In genomic region chr7:155003215-155003999, GRCh38 we compare ENCODE assay signal across 8 cellular contexts. TPM values are rescaled to one million over a fixed set of nuclear protein-coding genes. Genes with fewer than 3 reads are reported as not detected.
A peak's percentile ranks its signal among the peaks of the same experiment; 100 is the strongest.
DNase-seq lines count a peak whose midpoint lies in the region; ATAC-seq and TF ChIP-seq lines count a peak whose summit lies in the region.

No MANE protein-coding gene starts in this region.

- H3K27me3 Mint-ChIP-seq in activated CD4-positive, alpha-beta memory T cell treated with anti-CD3 and anti-CD28 coated beads for 36 hours: no peaks in the 10 kb centered on the region

- no peaks in the 10 kb centered on the region for H3K9me3 ChIP-seq in lower lobe of right lung

- H3K4me3 ChIP-seq in dorsolateral prefrontal cortex (peak overlapping the region; percentile 55 to 100 (median 96)), lower lobe of right lung (peak overlapping the region; percentile 98)

- H3K9me3 Mint-ChIP-seq in activated CD4-positive, alpha-beta memory T cell treated with anti-CD3 and anti-CD28 coated beads for 36 hours: no peaks in the 10 kb centered on the region

- peaks cover 10% of the 10 kb centered on the region for H3K36me3 ChIP-seq in lower lobe of right lung

- H3K36me3 Mint-ChIP-seq in activated CD4-positive, alpha-beta memory T cell treated with anti-CD3 and anti-CD28 coated beads for 36 hours: peaks cover 14% of the 10 kb centered on the region

- peaks cover 12% of the 10 kb centered on the region for H3K4me1 Mint-ChIP-seq in activated CD4-positive, alpha-beta memory T cell treated with anti-CD3 and anti-CD28 coated beads for 36 hours (ENCODE audit: low read depth)

- TF ChIP-seq CTCF in dorsolateral prefrontal cortex (IDR thresholded peaks at IDR 0.05 in 54 of 56, conservative IDR thresholded peaks at IDR 0.05 in 2 of 56; ENCODE audit: low read depth in 1 of 56, partially characterized antibody in 56 of 56): peak in 24 of 56 donors; percentile 5 to 46 (median 18)
- no peak for TF ChIP-seq CTCF in lower lobe of right lung (IDR thresholded peaks at IDR 0.05)

- CTCF ChIA-PET in activated CD4-positive, alpha-beta memory T cell treated with anti-CD3 and anti-CD28 coated beads for 36 hours (lab: Charles Lee): interaction anchor here (1.1 to 1.6 kb wide), 2 partner anchors 76 to 342 kb away, joined by 5 to 10 read pairs; no protein-coding TSS in a partner anchor

- H3K27ac ChIP-seq in dorsolateral prefrontal cortex (peak overlapping the region; percentile 68 to 99 (median 94)), lower lobe of right lung (peak overlapping the region; percentile 87)

- DNase-seq in Ammon's horn (ENCODE audit: low spot score): peak; percentile 82
- DNase-seq in NCI-H510A (lab: John Stamatoyannopoulos, UW): peak; percentile 56
- peak; percentile 89 for DNase-seq in activated CD4-positive, alpha-beta memory T cell treated with anti-CD3 and anti-CD28 coated beads for 36 hours
- DNase-seq in dorsolateral prefrontal cortex: peak; percentile 42 to 92 (median 66)
- DNase-seq in lower lobe of right lung: peak; percentile 84
- peak; percentile 76 to 83 for DNase-seq in stimulated activated CD4-positive, alpha-beta T cell treated with anti-CD3 and anti-CD28 coated beads, Interleukin-4, amount 100 ng/mL, for 48 hours (ENCODE audit: low read depth in 2 of 2)

- no peaks in the 10 kb centered on the region for H3K27me3 ChIP-seq in dorsolateral prefrontal cortex
- H3K27me3 ChIP-seq in lower lobe of right lung (ENCODE audit: low read depth): no peaks in the 10 kb centered on the region

- intact Hi-C loops in activated CD4-positive, alpha-beta memory T cell treated with anti-CD3 and anti-CD28 coated beads for 36 hours (cut with micrococcal nuclease): loop anchor here (5.0 to 10.0 kb wide), 3 partner anchors 339 to 1891 kb away; partner anchors contain the start of genes LMBR1 and RNF32
- intact Hi-C loops in dorsolateral prefrontal cortex (cut with DNase I) (loop anchor here (5.0 to 10.0 kb wide), 3 partner anchors 169 to 641 kb away; partner anchors contain the start of genes INSIG1 (in 2 of the 2) and RBM33 (in 1 of the 2)), lower lobe of right lung (cut with DNase I) (no loop called here)

- peaks cover 20% of the 10 kb centered on the region for H3K4me1 ChIP-seq in lower lobe of right lung

- peak overlapping the region; percentile 91 for H3K27ac Mint-ChIP-seq in activated CD4-positive, alpha-beta memory T cell treated with anti-CD3 and anti-CD28 coated beads for 36 hours

- H3K4me3 Mint-ChIP-seq in activated CD4-positive, alpha-beta memory T cell treated with anti-CD3 and anti-CD28 coated beads for 36 hours: peak overlapping the region; percentile 89

- POLR2A ChIA-PET in activated CD4-positive, alpha-beta memory T cell treated with anti-CD3 and anti-CD28 coated beads for 36 hours (lab: Charles Lee): interaction anchor here (0.7 to 1.4 kb wide), 6 partner anchors 9 to 296 kb away, joined by 3 to 7 read pairs (median 4); partner anchors contain the start of gene INSIG1

- ATAC-seq in GM18907 (IDR thresholded peaks at IDR 0.05; ENCODE audit: unreplicated experiment) (peak; percentile 77), HG03135 (IDR thresholded peaks at IDR 0.05; ENCODE audit: unreplicated experiment) (peak; percentile 72), lower lobe of right lung (peak; percentile 98 to 99)

RNA-seq across cellular contexts. Expression of gene PAXIP1, which starts 0.5 kb away (rescaled TPM):
- total RNA-seq in activated CD4-positive, alpha-beta memory T cell treated with anti-CD3 and anti-CD28 coated beads for 36 hours: 10 to 100 TPM; 21.7 to 22.2 TPM
- 10 to 100 TPM in 98 of 120 experiments, 1 to 10 TPM in 22; 7.2 to 22.0 (median 11.6) TPM for total RNA-seq in dorsolateral prefrontal cortex
- 9.5 TPM for total RNA-seq in lower lobe of right lung

Comparison
In these comparisons a context has a peak if more than half of its experiments do, and no peak if none do; other contexts are left out.
1. Peak in every context shown above with its lines: DNase-seq, ATAC-seq, H3K4me3 ChIP-seq and H3K27ac ChIP-seq.